Comparison of ENCODE assay signal across 8 cellular contexts in the genomic region with DNA sequence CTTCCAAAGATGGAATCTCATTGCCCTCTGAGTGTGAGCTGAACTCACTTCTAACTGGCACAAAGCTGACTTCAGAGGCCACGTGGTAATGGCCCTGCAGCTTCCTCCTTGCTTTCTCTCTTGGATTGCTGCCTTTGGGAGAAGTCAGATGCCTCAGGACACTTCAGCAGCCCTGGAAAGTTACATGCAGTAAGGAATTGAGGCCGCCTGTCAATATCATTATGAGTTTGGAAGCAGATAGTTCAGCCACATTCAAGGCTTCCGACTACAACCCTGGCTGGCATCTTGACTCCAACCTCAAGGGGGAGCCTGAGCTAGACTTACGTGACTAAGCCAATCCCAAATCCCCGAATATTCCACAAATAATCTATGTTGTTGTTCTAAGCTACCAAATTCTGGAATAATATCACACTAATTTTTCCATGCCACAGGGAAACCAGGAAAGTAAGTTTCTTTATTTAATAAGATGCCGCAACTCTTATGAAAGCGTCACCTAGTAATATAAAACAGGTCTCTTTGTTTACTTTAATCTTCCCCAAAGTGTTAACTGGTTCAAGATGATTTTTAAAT. TPM values are rescaled to one million over a fixed set of nuclear protein-coding genes. Genes with fewer than 3 reads are reported as not detected.
A peak's percentile ranks its signal among the peaks of the same experiment; 100 is the strongest.
DNase-seq lines count a peak whose midpoint lies in the region; ATAC-seq, FAIRE-seq and TF ChIP-seq lines count a peak whose summit lies in the region.

No MANE protein-coding gene starts in this region.

- H3K9me2 ChIP-seq in Loucy (replicated peaks; ENCODE audit: low read depth, low read length), result no peaks in the 10 kb centered on the region
- H3K9me2 ChIP-seq in hepatocyte (replicated peaks; ENCODE audit: insufficient read depth), result no peaks in the 10 kb centered on the region

- WGBS in hepatocyte (ENCODE audit: low lambda C conversion rate, missing lambda C conversion rate), result 62% methylated on average over 7 of the region's 7 CpGs
- 36 to 54% (median 49%) methylated on average over 7 of the region's 7 CpGs for WGBS in small intestine, 3 donors

- peak in 2 of 3 experiments; percentile 0 to 46 for DNase-seq in NCI-H1417 (lab: John Stamatoyannopoulos, UW)
- DNase-seq in NCI-H1417 treated with DMSO at 0.1 percent for 48 hours (lab: John Stamatoyannopoulos, UW), result no peak
- peak in 1 of 2 donors; percentile 75 for DNase-seq in ascending aorta (ENCODE audit: low spot score in 2 of 2)
- DNase-seq in hepatocyte (ENCODE audit: low spot score), result peak; percentile 77
- peak; percentile 63 for DNase-seq in small intestine
- DNase-seq in NCI-H2029 treated with DMSO at 0.1 percent for 48 hours (lab: John Stamatoyannopoulos, UW), result no peak

- no peaks in the 10 kb centered on the region for H3K9me3 ChIP-seq in Loucy (ENCODE audit: insufficient read depth, low read depth, low read length)
- H3K9me3 ChIP-seq in ascending aorta, result no peaks in the 10 kb centered on the region
- H3K9me3 ChIP-seq in hepatocyte (ENCODE audit: low read depth), result no peaks in the 10 kb centered on the region
- no peaks in the 10 kb centered on the region for H3K9me3 ChIP-seq in small intestine (ENCODE audit: control insufficient read depth, low read depth)

- FAIRE-seq in small intestine (lab: Jason Lieb, UNC), result no peak

- H3K36me3 ChIP-seq in Loucy (ENCODE audit: insufficient read depth, low read length) (peaks cover 3% of the 10 kb centered on the region; the same call in 1 of the 2 replicates), ascending aorta (peaks cover 21 to 22% of the 10 kb centered on the region in 2 donors), hepatocyte (replicated peaks; ENCODE audit: insufficient read depth, low read depth) (no peaks in the 10 kb centered on the region), small intestine (ENCODE audit: control insufficient read depth in 2 of 2, insufficient read depth in 2 of 2, low read length in 2 of 2) (peaks cover 3 to 12% of the 10 kb centered on the region in 2 donors)

- H3K4me2 ChIP-seq in Loucy (ENCODE audit: low read depth, low read length, poor library complexity, severe bottlenecking) (no peak overlapping the region), hepatocyte (no peak overlapping the region)

- no peak overlapping the region for H3K9ac ChIP-seq in Loucy (ENCODE audit: low read depth, low read length, poor library complexity, severe bottlenecking)

- ATAC-seq in HG02938 (IDR thresholded peaks at IDR 0.05; ENCODE audit: unreplicated experiment), result no peak

- H3K27ac ChIP-seq in ascending aorta (peak overlapping the region; percentile 43 to 58), hepatocyte (no peak overlapping the region), small intestine (ENCODE audit: low read depth in 1 of 2, low read length in 1 of 2) (no peak overlapping the region)

- peaks cover 6% of the 10 kb centered on the region; the same call in 1 of the 2 replicates for H3K79me2 ChIP-seq in Loucy (ENCODE audit: insufficient read depth, low read length)
- peaks cover 2% of the 10 kb centered on the region for H3K79me2 ChIP-seq in hepatocyte

- TF ChIP-seq CTCF in Loucy (conservative IDR thresholded peaks at IDR 0.05; ENCODE audit: low read length), result peak; percentile 60
- peak; percentile 64 to 74 (median 70) for TF ChIP-seq CTCF in ascending aorta (IDR thresholded peaks at IDR 0.05)
- peak; percentile 65 for TF ChIP-seq CTCF in hepatocyte (IDR thresholded peaks at IDR 0.05; ENCODE audit: poor library complexity)

- intact Hi-C loops in ascending aorta (cut with DNase I), result loop anchor here (1.0 kb wide), 1 partner anchor 252 kb away; no protein-coding TSS in a partner anchor

- no peaks in the 10 kb centered on the region for H3K27me3 ChIP-seq in Loucy (ENCODE audit: insufficient read depth, low read length, poor library complexity, severe bottlenecking)
- H3K27me3 ChIP-seq in ascending aorta, result no peaks in the 10 kb centered on the region
- H3K27me3 ChIP-seq in hepatocyte, result no peaks in the 10 kb centered on the region
- H3K27me3 ChIP-seq in small intestine (ENCODE audit: control insufficient read depth in 2 of 2, insufficient read depth in 2 of 2, low read length in 2 of 2), result no peaks in the 10 kb centered on the region

- peaks cover 5% of the 10 kb centered on the region for H3K4me1 ChIP-seq in Loucy (ENCODE audit: insufficient read depth, low read length, poor library complexity, severe bottlenecking)
- H3K4me1 ChIP-seq in ascending aorta, result peaks cover 0 to 12% of the 10 kb centered on the region in 2 donors
- no peaks in the 10 kb centered on the region for H3K4me1 ChIP-seq in hepatocyte (ENCODE audit: insufficient read depth)
- H3K4me1 ChIP-seq in small intestine (ENCODE audit: control insufficient read depth in 2 of 2, insufficient read depth in 1 of 2, low read depth in 1 of 2, low read length in 1 of 2), result no peaks in the 10 kb centered on the region

- H4K20me1 ChIP-seq in Loucy (ENCODE audit: insufficient read depth, low read length, poor library complexity, severe bottlenecking) (no peaks in the 10 kb centered on the region), hepatocyte (ENCODE audit: insufficient read depth, poor library complexity, severe bottlenecking) (no peaks in the 10 kb centered on the region)

- no peaks in the 10 kb centered on the region for H3F3A ChIP-seq in Loucy (ENCODE audit: low read depth)

- no peak overlapping the region for H3K4me3 ChIP-seq in Loucy (ENCODE audit: low read length, poor library complexity, severe bottlenecking)
- peak overlapping the region in 1 of 2 donors; percentile 17 for H3K4me3 ChIP-seq in ascending aorta
- no peak overlapping the region for H3K4me3 ChIP-seq in hepatocyte
- H3K4me3 ChIP-seq in small intestine (ENCODE audit: low read depth in 1 of 2, low read length in 2 of 2), result no peak overlapping the region

- H2AFZ ChIP-seq in Loucy (ENCODE audit: low read length) (no peak overlapping the region), hepatocyte (no peak overlapping the region)

RNA-seq across cellular contexts. Expression of a gene that starts 13.6 kb away (rescaled TPM):
- total RNA-seq in ascending aorta, result 7.6 TPM
- total RNA-seq in hepatocyte, result 34.9 and 39.8 TPM in 2 replicates
- 20.5 and 21.5 TPM in 2 replicates for polyA plus RNA-seq in hepatocyte
- polyA plus RNA-seq in small intestine, result 10 to 100 TPM; 10.7 to 27.1 (median 15.4) TPM

RNA-seq across cellular contexts. Expression of a gene that starts 18.0 kb away (rescaled TPM):
- total RNA-seq in ascending aorta (694 TPM), hepatocyte (5.9 and 8.1 TPM in 2 replicates)
- polyA plus RNA-seq in hepatocyte (0.59 and 3.8 TPM in 2 replicates), small intestine (10 to 100 TPM in 2 of 3 donors, 1 to 10 TPM in 1; 3.4 to 89.6 (median 14.3) TPM)

Comparison
In these comparisons a context has a peak if more than half of its experiments do, and no peak if none do; other contexts are left out.
1. DNase-seq: peak in NCI-H1417 (2 of 3), hepatocyte (single experiment) and small intestine (single experiment); none in NCI-H1417 treated with DMSO at 0.1 percent for 48 hours (single experiment) and NCI-H2029 treated with DMSO at 0.1 percent for 48 hours (single experiment).
2. H3K27ac ChIP-seq: peak in ascending aorta (2 of 2); none in hepatocyte (single experiment) and small intestine (0 of 2).
3. RNA of a gene that starts 18.0 kb away (total RNA-seq): 694 TPM in ascending aorta (single experiment); 5.9 to 8.1 TPM in hepatocyte; every median in the first group is over 10 times any median in the second.
4. Peak in every context shown above with its lines, with median percentiles within 50 percentile points of each other: CTCF ChIP-seq.